ENCODE assay signal across 22 cellular contexts in the genomic region with DNA sequence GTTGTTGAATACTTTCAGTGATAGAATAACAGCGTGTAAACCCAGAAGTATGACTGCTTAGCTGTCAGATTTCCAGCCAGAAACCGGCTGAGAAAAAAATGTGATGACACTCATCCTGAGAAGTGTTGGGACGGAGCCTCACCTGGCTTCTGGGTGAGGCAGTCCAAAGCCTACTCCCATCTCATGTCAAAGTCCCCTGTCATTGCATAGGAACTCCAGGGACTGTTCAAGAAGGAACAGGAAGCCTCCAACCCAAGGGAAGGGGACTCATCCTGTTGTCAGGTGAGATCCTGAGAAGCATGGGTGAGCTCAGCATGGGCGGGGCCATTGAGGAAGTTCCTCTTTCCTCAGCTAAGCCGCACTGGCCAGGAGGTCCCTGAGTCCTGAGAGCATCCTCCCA. TPM values are rescaled to one million over a fixed set of nuclear protein-coding genes. Genes with fewer than 3 reads are reported as not detected.
DNase-seq lines count a peak whose midpoint lies in the region; ATAC-seq and TF ChIP-seq lines count a peak whose summit lies in the region.
"Had no signal": no experiment of that assay in that cellular context is flagged by ENCODE, and none has a peak within 500 bp of the region (broad histone marks: within the 10 kb centered on the region; RNA-seq: fewer than 3 reads in every experiment).

No MANE protein-coding gene starts in this region.

- no peak overlapping the region for H3K27ac Mint-ChIP-seq in endothelial cell (ENCODE audit: unreplicated experiment)
- H3K27ac Mint-ChIP-seq in osteocyte (ENCODE audit: unreplicated experiment): peak overlapping the region; percentile 60
- H3K27ac Mint-ChIP-seq: activated naive CD4-positive, alpha-beta T cell treated with anti-CD3 and anti-CD28 coated beads, Interleukin-2, amount 50 U/mL, for 24 hours; natural killer cell; stimulated activated effector memory CD8-positive, alpha-beta T cell treated with anti-CD3 and anti-CD28 coated beads, Interleukin-12 subunit alpha, Interleukin-12 subunit beta, amount 100 ng/mL, for 72 hours had no signal

- no peaks in the 10 kb centered on the region for H4K20me1 ChIP-seq in PC-3 (ENCODE audit: low read length)

- H3K4me1 Mint-ChIP-seq in endothelial cell (ENCODE audit: unreplicated experiment) (peaks cover 42% of the 10 kb centered on the region), osteocyte (ENCODE audit: unreplicated experiment) (peaks cover 75% of the 10 kb centered on the region)

- H3K79me2 ChIP-seq in PC-3 (ENCODE audit: low read length): no peaks in the 10 kb centered on the region

- H3K4me3 Mint-ChIP-seq in endothelial cell (ENCODE audit: unreplicated experiment) (no peak overlapping the region), osteocyte (ENCODE audit: unreplicated experiment) (no peak overlapping the region)
- H3K4me3 Mint-ChIP-seq: activated naive CD4-positive, alpha-beta T cell treated with anti-CD3 and anti-CD28 coated beads, Interleukin-2, amount 50 U/mL, for 24 hours; CD4-positive, CD25-positive, alpha-beta regulatory T cell; natural killer cell; stimulated activated effector memory CD8-positive, alpha-beta T cell treated with anti-CD3 and anti-CD28 coated beads, Interleukin-12 subunit alpha, Interleukin-12 subunit beta, amount 100 ng/mL, for 72 hours had no signal

- DNase-seq in NCI-H748 (lab: John Stamatoyannopoulos, UW; ENCODE audit: unreplicated experiment) (peak; percentile 36), NCI-H748 treated with DMSO at 0.1 percent for 48 hours (lab: John Stamatoyannopoulos, UW) (no peak), PC-3 (peak; percentile 52), endothelial cell (ENCODE audit: low spot score) (peak; percentile 19), osteocyte (ENCODE audit: extremely low spot score, unreplicated experiment) (no peak), NCI-H2029 treated with DMSO at 0.1 percent for 48 hours (lab: John Stamatoyannopoulos, UW) (no peak)
- DNase-seq in effector memory CD4-positive, alpha-beta T cell: no peak
- DNase-seq: activated CD4-positive, alpha-beta T cell treated with anti-CD3 and anti-CD28 coated beads for 1 hour; CD4-positive, CD25-positive, alpha-beta regulatory T cell; EL; foreskin melanocyte; left ventricle myocardium superior; natural killer cell; NCI-H1092 treated with DMSO at 0.1 percent for 48 hours; NCI-H2171; T-helper 2 cell; upper lobe of right lung had no signal

- peaks cover 15% of the 10 kb centered on the region for H3K4me1 ChIP-seq in PC-3 (ENCODE audit: insufficient read depth, low read length)
- peaks cover 22% of the 10 kb centered on the region for H3K4me1 ChIP-seq in effector memory CD4-positive, alpha-beta T cell (ENCODE audit: control insufficient read depth, insufficient read depth, low read length, poor library complexity, severe bottlenecking)

- POLR2A ChIA-PET in PC-3 (lab: Charles Lee; ENCODE audit: unreplicated experiment): no interaction called here

- H3K4me3 ChIP-seq in PC-3 (ENCODE audit: low read length): no peak overlapping the region
- no peak overlapping the region for H3K4me3 ChIP-seq in effector memory CD4-positive, alpha-beta T cell (ENCODE audit: insufficient read depth, low read depth, low read length, poor library complexity, severe bottlenecking)
- H3K4me3 ChIP-seq: upper lobe of right lung had no signal

- 0 out of 2 replicates have a peak overlapping the region, but pooled peaks have one; percentile 9 for H2AFZ ChIP-seq in PC-3 (ENCODE audit: low read length)

- H3K9me3 Mint-ChIP-seq in endothelial cell (ENCODE audit: unreplicated experiment) (no peaks in the 10 kb centered on the region), osteocyte (ENCODE audit: unreplicated experiment) (no peaks in the 10 kb centered on the region)
- H3K9me3 Mint-ChIP-seq: activated naive CD4-positive, alpha-beta T cell treated with anti-CD3 and anti-CD28 coated beads, Interleukin-2, amount 50 U/mL, for 24 hours; CD4-positive, CD25-positive, alpha-beta regulatory T cell; natural killer cell; stimulated activated effector memory CD8-positive, alpha-beta T cell treated with anti-CD3 and anti-CD28 coated beads, Interleukin-12 subunit alpha, Interleukin-12 subunit beta, amount 100 ng/mL, for 72 hours had no signal

- TF ChIP-seq CTCF in PC-3 (conservative IDR thresholded peaks at IDR 0.05; ENCODE audit: low read depth, low read length): no peak
- TF ChIP-seq CTCF in endothelial cell (IDR thresholded peaks at IDR 0.05; ENCODE audit: unreplicated experiment): no peak
- no peak for TF ChIP-seq CTCF in osteocyte (IDR thresholded peaks at IDR 0.05)

- intact Hi-C loops in PC-3 (cut with micrococcal nuclease): no loop called here

- no peaks in the 10 kb centered on the region for H3F3A ChIP-seq in PC-3 (ENCODE audit: low read length, unreplicated experiment)

- H3K9me3 ChIP-seq in PC-3 (ENCODE audit: low read length): no peaks in the 10 kb centered on the region
- no peaks in the 10 kb centered on the region for H3K9me3 ChIP-seq in effector memory CD4-positive, alpha-beta T cell (ENCODE audit: control insufficient read depth, low read length)
- H3K9me3 ChIP-seq: upper lobe of right lung had no signal

- no peak overlapping the region for H3K4me2 ChIP-seq in PC-3 (ENCODE audit: low read length)
- H3K4me2 ChIP-seq: KMS-11 had no signal

- H3K27me3 ChIP-seq in PC-3 (ENCODE audit: low read length): no peaks in the 10 kb centered on the region
- no peaks in the 10 kb centered on the region for H3K27me3 ChIP-seq in effector memory CD4-positive, alpha-beta T cell (replicated peaks; ENCODE audit: control insufficient read depth, insufficient read depth, low read length, poor library complexity, severe bottlenecking)
- H3K27me3 ChIP-seq: upper lobe of right lung had no signal

- CTCF ChIA-PET in PC-3 (lab: Charles Lee): interaction anchor here (0.6 kb wide), 1 partner anchor 215 kb away, joined by 3 read pairs; no protein-coding TSS in a partner anchor

- no peak overlapping the region for H3K27ac ChIP-seq in PC-3 (ENCODE audit: low read length)
- no peak overlapping the region for H3K27ac ChIP-seq in effector memory CD4-positive, alpha-beta T cell (ENCODE audit: insufficient read depth, low read length, poor library complexity, severe bottlenecking)
- H3K27ac ChIP-seq: 22Rv1, KMS-11, upper lobe of right lung had no signal

- H3K36me3 ChIP-seq in PC-3 (ENCODE audit: low read depth, low read length): no peaks in the 10 kb centered on the region
- no peaks in the 10 kb centered on the region for H3K36me3 ChIP-seq in effector memory CD4-positive, alpha-beta T cell (ENCODE audit: control insufficient read depth, insufficient read depth, low read length)
- H3K36me3 ChIP-seq: upper lobe of right lung had no signal

- no peaks in the 10 kb centered on the region for H3K9me2 ChIP-seq in PC-3 (replicated peaks; ENCODE audit: low read length)

- H3K36me3 Mint-ChIP-seq in endothelial cell (ENCODE audit: low read depth, unreplicated experiment): peaks cover 3% of the 10 kb centered on the region
- H3K36me3 Mint-ChIP-seq in osteocyte (ENCODE audit: unreplicated experiment): no peaks in the 10 kb centered on the region
- H3K36me3 Mint-ChIP-seq: activated naive CD4-positive, alpha-beta T cell treated with anti-CD3 and anti-CD28 coated beads, Interleukin-2, amount 50 U/mL, for 24 hours; CD4-positive, CD25-positive, alpha-beta regulatory T cell; natural killer cell; stimulated activated effector memory CD8-positive, alpha-beta T cell treated with anti-CD3 and anti-CD28 coated beads, Interleukin-12 subunit alpha, Interleukin-12 subunit beta, amount 100 ng/mL, for 72 hours had no signal

- ATAC-seq in PC-3: peak; percentile 45
- no peak for ATAC-seq in HG02884 (IDR thresholded peaks at IDR 0.05; ENCODE audit: unreplicated experiment)
- ATAC-seq: left ventricle myocardium superior; natural killer cell; stimulated activated effector memory CD8-positive, alpha-beta T cell treated with anti-CD3 and anti-CD28 coated beads, Interleukin-12 subunit alpha, Interleukin-12 subunit beta, amount 100 ng/mL, for 72 hours; upper lobe of right lung had no signal

- H3K27me3 Mint-ChIP-seq in endothelial cell (ENCODE audit: unreplicated experiment) (peaks cover 4% of the 10 kb centered on the region), osteocyte (ENCODE audit: unreplicated experiment) (no peaks in the 10 kb centered on the region)
- H3K27me3 Mint-ChIP-seq: activated naive CD4-positive, alpha-beta T cell treated with anti-CD3 and anti-CD28 coated beads, Interleukin-2, amount 50 U/mL, for 24 hours; CD4-positive, CD25-positive, alpha-beta regulatory T cell had no signal

- BruUV-seq in PC-3 (replicated peaks; lab: Mats Ljungman, UMichigan): no TSS peak

- no peak overlapping the region for H3K9ac ChIP-seq in PC-3 (ENCODE audit: low read length)
- H3K9ac ChIP-seq: KMS-11 had no signal

RNA-seq across cellular contexts. Expression of a gene that starts 11.3 kb away (rescaled TPM):
- total RNA-seq in PC-3 (2014; rRNA removed) (0.23 and 1.8 TPM in 2 replicates), endothelial cell (ENCODE audit: unreplicated experiment) (0.41 TPM), osteocyte (0.24 and 0.57 TPM in 2 replicates)
- total RNA-seq: left ventricle myocardium superior had no signal

Comparison
In these comparisons a context has a peak if more than half of its experiments do, and no peak if none do; other contexts are left out.
1. DNase-seq: peak in NCI-H748 (single experiment), PC-3 (single experiment) and endothelial cell (single experiment); none in NCI-H748 treated with DMSO at 0.1 percent for 48 hours (single experiment), osteocyte (single experiment), NCI-H2029 treated with DMSO at 0.1 percent for 48 hours (single experiment) and effector memory CD4-positive, alpha-beta T cell (0 of 3).